8 cellular contexts compared by ENCODE assay signal in genomic region chr3:78659386-78659987, GRCh38.
DNase-seq lines count a peak whose midpoint lies in the region; ATAC-seq and TF ChIP-seq lines count a peak whose summit lies in the region.

No MANE protein-coding gene starts in this region.

- ATAC-seq in heart left ventricle (no peak), left cardiac atrium (no peak), HG02840 (IDR thresholded peaks at IDR 0.05; ENCODE audit: low FRiP score, unreplicated experiment) (no peak)

- no peaks in the 10 kb centered on the region for H3K27me3 ChIP-seq in heart left ventricle
- no peaks in the 10 kb centered on the region for H3K27me3 ChIP-seq in liver (ENCODE audit: control insufficient read depth in 4 of 4, insufficient read depth in 4 of 4, low read length in 3 of 4)

- WGBS in heart left ventricle, 4 donors = 48 to 59% (median 54%) methylated on average over 6 of the region's 6 CpGs
- 48% methylated on average over 6 of the region's 6 CpGs for WGBS in liver

- TF ChIP-seq CTCF in heart left ventricle (IDR thresholded peaks at IDR 0.05) (peak; percentile 51 to 77 (median 67)), LNCaP clone FGC (IDR thresholded peaks at IDR 0.05; ENCODE audit: control insufficient read depth, extremely low read depth, insufficient read depth) (peak; percentile 47), liver (IDR thresholded peaks at IDR 0.05; ENCODE audit: low read depth, low read length, missing input control) (peak; percentile 60)

- no peaks in the 10 kb centered on the region for H3K4me1 ChIP-seq in heart left ventricle
- H3K4me1 ChIP-seq in liver (ENCODE audit: control insufficient read depth in 4 of 4, insufficient read depth in 4 of 4, low read length in 3 of 4) = no peaks in the 10 kb centered on the region

- DNase-seq in heart left ventricle (no peak), left cardiac atrium (no peak), LNCaP clone FGC (ENCODE audit: low read depth) (no peak), astrocyte of the hippocampus (ENCODE audit: low read depth, low spot score) (peak; percentile 56), mesenteric fat pad (ENCODE audit: low spot score) (no peak), GF-D8 (lab: John Stamatoyannopoulos, UW) (no peak)

- intact Hi-C loops in heart left ventricle (cut with DNase I) = loop anchor here in 7 of 10 donors (2.0 to 10.0 kb wide), 4 partner anchors 373 to 838 kb away; no protein-coding TSS in a partner anchor
- intact Hi-C loops in left cardiac atrium (cut with DNase I) = loop anchor here in 1 of 2 donors (2.0 to 5.0 kb wide), 3 partner anchors 373 to 858 kb away; no protein-coding TSS in a partner anchor

- H3K27ac ChIP-seq in heart left ventricle (no peak overlapping the region), liver (ENCODE audit: low read depth in 1 of 2, low read length in 2 of 2) (no peak overlapping the region)

- no peaks in the 10 kb centered on the region for H3K9me3 ChIP-seq in heart left ventricle
- no peaks in the 10 kb centered on the region for H3K9me3 ChIP-seq in liver (ENCODE audit: control insufficient read depth in 4 of 4, low read length in 3 of 4)

- H3K9ac ChIP-seq in liver (ENCODE audit: low read depth in 1 of 2, low read length in 2 of 2) = no peak overlapping the region

- H3K36me3 ChIP-seq in heart left ventricle = peaks cover 0 to 16% (median 0%) of the 10 kb centered on the region in 9 donors
- no peaks in the 10 kb centered on the region for H3K36me3 ChIP-seq in liver (ENCODE audit: control insufficient read depth in 4 of 4, insufficient read depth in 3 of 4, low read depth in 1 of 4, low read length in 3 of 4)

- H3K4me3 ChIP-seq in heart left ventricle (no peak overlapping the region), LNCaP clone FGC (ENCODE audit: low read depth, low read length) (no peak overlapping the region), liver (ENCODE audit: low read depth in 1 of 3, low read length in 3 of 3) (no peak overlapping the region)

- TF ChIP-seq RAD21 in liver (IDR thresholded peaks at IDR 0.05) = peak; percentile 82 to 88

- no peak for TF ChIP-seq POLR2A in heart left ventricle (IDR thresholded peaks at IDR 0.05)

TF ChIP-seq in liver, 16 proteins besides CTCF, POLR2A, EP300 and RAD21:
- TF ChIP-seq HNF4A (conservative IDR thresholded peaks at IDR 0.05) = no peak
- TF ChIP-seq FOXA1 (IDR thresholded peaks at IDR 0.05) = no peak
- no peak for TF ChIP-seq JUND (IDR thresholded peaks at IDR 0.05)
